Comparison of ENCODE assay signal across 8 cellular contexts in the genomic region with DNA sequence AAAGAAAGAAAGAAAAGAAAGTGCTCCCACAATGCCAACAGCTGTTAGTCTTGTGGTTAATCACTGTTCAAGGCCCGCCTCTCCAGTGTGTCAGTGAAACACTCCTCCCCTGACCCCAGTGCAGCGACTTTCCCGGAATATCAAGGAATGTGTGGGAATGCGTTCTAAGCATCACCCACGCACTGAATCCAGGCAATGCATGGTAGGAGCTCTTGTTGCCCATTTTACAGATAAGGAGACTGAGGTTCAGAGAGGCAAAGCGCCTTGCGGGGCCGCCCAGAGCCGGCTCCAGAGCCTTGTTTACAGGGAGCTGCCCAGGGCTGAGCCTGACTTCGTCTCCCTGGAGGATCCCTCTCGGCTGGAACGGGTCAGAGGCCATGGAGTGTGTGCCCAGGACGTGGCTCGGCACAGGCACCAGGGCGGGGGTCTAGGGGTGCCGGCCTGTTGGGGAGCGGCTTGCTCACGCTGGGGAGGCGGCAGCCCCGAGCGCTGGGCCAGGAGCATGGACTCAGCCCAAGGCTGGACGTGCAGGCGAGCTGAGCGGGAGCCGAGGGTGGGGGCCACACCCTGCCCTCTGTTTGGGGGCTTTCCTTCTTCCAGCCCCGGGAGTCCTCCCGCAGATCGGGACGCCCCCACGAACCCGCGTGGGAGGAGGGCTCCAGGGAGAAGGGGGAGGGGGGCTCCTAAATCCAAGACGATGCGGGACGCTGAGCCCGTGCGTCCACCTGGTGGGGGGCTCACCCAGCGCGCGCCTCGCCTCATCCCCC. TPM values are rescaled to one million over a fixed set of nuclear protein-coding genes. Genes with fewer than 3 reads are reported as not detected.
DNase-seq lines count a peak whose midpoint lies in the region; ATAC-seq and TF ChIP-seq lines count a peak whose summit lies in the region.

No MANE protein-coding gene starts in this region.

- intact Hi-C loops in Right ventricle myocardium superior (cut with DNase I) (no loop called here), prostate gland (cut with DNase I) (no loop called here)

- no peak overlapping the region; the same call in 1 of the 2 replicates for H3K27ac ChIP-seq in HUES6 (ENCODE audit: low read depth, low read length)
- peak overlapping the region; percentile 80 to 82 for H3K27ac ChIP-seq in prostate gland

- TF ChIP-seq CTCF in GM10266 (IDR thresholded peaks at IDR 0.05; ENCODE audit: control insufficient read depth, insufficient read depth, low read depth, missing control alignments) (no peak), prostate gland (IDR thresholded peaks at IDR 0.05) (no peak)

- H3K4me3 ChIP-seq in HUES6 (ENCODE audit: low read depth, low read length) (peak overlapping the region; percentile 93), prostate gland (peak overlapping the region; percentile 75 to 88)

- peak overlapping the region; percentile 71 for H3K9ac ChIP-seq in HUES6 (ENCODE audit: low read length)

- peaks cover 33% of the 10 kb centered on the region for H3K4me1 Mint-ChIP-seq in activated naive CD8-positive, alpha-beta T cell (ENCODE audit: low read depth)

- TF ChIP-seq POLR2A in prostate gland (IDR thresholded peaks at IDR 0.05) = no peak

- H3K27me3 Mint-ChIP-seq in activated naive CD8-positive, alpha-beta T cell = no peaks in the 10 kb centered on the region

- ATAC-seq in Right ventricle myocardium superior (ENCODE audit: poor library complexity) (peak; percentile 50), GM21737 (IDR thresholded peaks at IDR 0.05; ENCODE audit: unreplicated experiment) (no peak), GM18861 (IDR thresholded peaks at IDR 0.05; ENCODE audit: unreplicated experiment) (no peak)

- H3K27me3 ChIP-seq in HUES6 (ENCODE audit: control insufficient read depth, insufficient read depth, low read length) (peaks cover 4% of the 10 kb centered on the region; the same call in 1 of the 2 replicates), prostate gland (replicated peaks; ENCODE audit: insufficient read depth) (no peaks in the 10 kb centered on the region)

- DNase-seq in GM10266 (ENCODE audit: extremely low spot score) (peak; percentile 51), Right ventricle myocardium superior (peak; percentile 62), prostate gland (ENCODE audit: low spot score) (no peak), NCI-H146 treated with DMSO at 0.1 percent for 48 hours (lab: John Stamatoyannopoulos, UW; ENCODE audit: unreplicated experiment) (no peak)

- H3K36me3 ChIP-seq in HUES6 (ENCODE audit: control insufficient read depth, insufficient read depth, low read length) = peaks cover 30% of the 10 kb centered on the region
- peaks cover 5 to 13% of the 10 kb centered on the region in 2 donors for H3K36me3 ChIP-seq in prostate gland

- H3K4me1 ChIP-seq in HUES6 (ENCODE audit: control insufficient read depth, insufficient read depth, low read length) = peaks cover 33% of the 10 kb centered on the region
- H3K4me1 ChIP-seq in prostate gland (replicated peaks) = peaks cover 5% of the 10 kb centered on the region

- H3K9me3 ChIP-seq in HUES6 (ENCODE audit: control insufficient read depth, insufficient read depth, low read depth, low read length) = 0 out of 2 replicates have a peak, but pooled peaks cover 3% of the 10 kb centered on the region
- H3K9me3 ChIP-seq in prostate gland = no peaks in the 10 kb centered on the region

- peaks cover 21% of the 10 kb centered on the region for H3K36me3 Mint-ChIP-seq in activated naive CD8-positive, alpha-beta T cell

- 15% methylated on average over 41 of the region's 41 CpGs for WGBS in prostate gland

- H3K9me3 Mint-ChIP-seq in activated naive CD8-positive, alpha-beta T cell (ENCODE audit: low read depth) = peaks cover 6% of the 10 kb centered on the region

- peak overlapping the region; percentile 88 for H3K4me3 Mint-ChIP-seq in activated naive CD8-positive, alpha-beta T cell

- H3K27ac Mint-ChIP-seq in activated naive CD8-positive, alpha-beta T cell = peak overlapping the region; percentile 88

RNA-seq across cellular contexts. Expression of a gene that starts 0.8 kb away (rescaled TPM):
- total RNA-seq in Right ventricle myocardium superior (38.2 TPM), prostate gland (10 to 100 TPM; 46.4 to 95.1 TPM)

RNA-seq across cellular contexts. Expression of a gene that starts 18.2 kb away (rescaled TPM):
- total RNA-seq in Right ventricle myocardium superior (18.1 TPM), prostate gland (10 to 100 TPM; 21.8 to 47.0 TPM)

RNA-seq across cellular contexts. Expression of a gene that starts 21.1 kb away (rescaled TPM):
- total RNA-seq in Right ventricle myocardium superior = 932 TPM
- 100 to 1,000 TPM in 1 of 2 donors, 10 to 100 TPM in 1; 22.2 to 123 TPM for total RNA-seq in prostate gland

RNA-seq across cellular contexts. Expression of a gene that starts 32.0 kb away (rescaled TPM):
- 0.48 TPM for total RNA-seq in Right ventricle myocardium superior
- total RNA-seq in prostate gland = 10 to 100 TPM in 1 of 2 donors, 1 to 10 TPM in 1; 3.1 to 16.5 TPM

RNA-seq across cellular contexts. Expression of a gene that starts 39.0 kb away (rescaled TPM):
- 9.9 TPM for total RNA-seq in Right ventricle myocardium superior
- 10 to 100 TPM; 28.1 to 28.2 TPM for total RNA-seq in prostate gland

Comparison
In these comparisons a context has a peak if more than half of its experiments do, and no peak if none do; other contexts are left out.
1. DNase-seq: peak in GM10266 (single experiment) and Right ventricle myocardium superior (single experiment); none in prostate gland (single experiment) and NCI-H146 treated with DMSO at 0.1 percent for 48 hours (single experiment).